In the genomic region with DNA sequence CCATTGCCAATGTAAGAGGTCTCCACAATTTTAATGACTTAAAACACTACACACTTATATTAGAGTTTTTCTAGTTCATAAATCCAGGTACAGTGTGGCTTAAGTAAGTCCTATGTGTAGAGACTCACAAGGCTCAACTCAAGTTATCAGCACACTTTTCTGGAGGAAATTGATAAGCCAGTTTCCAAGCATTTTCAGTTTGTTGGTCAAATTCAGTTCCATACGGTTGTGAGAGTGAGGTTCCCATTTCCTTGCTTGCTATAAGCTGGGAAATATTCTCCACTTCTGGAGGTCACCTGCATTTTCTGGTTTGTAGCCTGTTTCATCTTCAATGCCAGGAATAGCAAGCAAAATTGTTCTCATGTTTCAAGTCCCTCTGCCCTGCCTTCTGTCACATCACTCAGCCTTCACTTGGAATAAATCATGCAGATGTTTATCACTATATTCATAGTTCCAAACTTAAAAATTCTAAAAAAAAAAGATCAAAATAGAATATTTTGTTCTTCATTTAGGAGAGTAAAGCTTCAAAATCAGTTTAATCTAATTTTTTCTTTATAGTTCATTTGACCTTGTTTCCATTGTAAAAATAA, we compare ENCODE assay signal across 1 cellular context.
TF ChIP-seq lines count a peak whose summit lies in the region.

No MANE protein-coding gene starts in this region.

TF ChIP-seq in K562, 482 proteins besides CTCF, POLR2A, EP300 and RAD21 (continued from another document):
- TF ChIP-seq, protein P1, sequence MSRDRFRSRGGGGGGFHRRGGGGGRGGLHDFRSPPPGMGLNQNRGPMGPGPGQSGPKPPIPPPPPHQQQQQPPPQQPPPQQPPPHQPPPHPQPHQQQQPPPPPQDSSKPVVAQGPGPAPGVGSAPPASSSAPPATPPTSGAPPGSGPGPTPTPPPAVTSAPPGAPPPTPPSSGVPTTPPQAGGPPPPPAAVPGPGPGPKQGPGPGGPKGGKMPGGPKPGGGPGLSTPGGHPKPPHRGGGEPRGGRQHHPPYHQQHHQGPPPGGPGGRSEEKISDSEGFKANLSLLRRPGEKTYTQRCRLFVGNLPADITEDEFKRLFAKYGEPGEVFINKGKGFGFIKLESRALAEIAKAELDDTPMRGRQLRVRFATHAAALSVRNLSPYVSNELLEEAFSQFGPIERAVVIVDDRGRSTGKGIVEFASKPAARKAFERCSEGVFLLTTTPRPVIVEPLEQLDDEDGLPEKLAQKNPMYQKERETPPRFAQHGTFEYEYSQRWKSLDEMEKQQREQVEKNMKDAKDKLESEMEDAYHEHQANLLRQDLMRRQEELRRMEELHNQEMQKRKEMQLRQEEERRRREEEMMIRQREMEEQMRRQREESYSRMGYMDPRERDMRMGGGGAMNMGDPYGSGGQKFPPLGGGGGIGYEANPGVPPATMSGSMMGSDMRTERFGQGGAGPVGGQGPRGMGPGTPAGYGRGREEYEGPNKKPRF (IDR thresholded peaks at IDR 0.05; ENCODE audit: low read depth, low read length) = no peak
- TF ChIP-seq L3MBTL2 (IDR thresholded peaks at IDR 0.05) = no peak
- TF ChIP-seq SP2 (IDR thresholded peaks at IDR 0.05; ENCODE audit: extremely low read depth, low read depth, low read length, poor library complexity, severe bottlenecking) = no peak
- TF ChIP-seq, protein P2, sequence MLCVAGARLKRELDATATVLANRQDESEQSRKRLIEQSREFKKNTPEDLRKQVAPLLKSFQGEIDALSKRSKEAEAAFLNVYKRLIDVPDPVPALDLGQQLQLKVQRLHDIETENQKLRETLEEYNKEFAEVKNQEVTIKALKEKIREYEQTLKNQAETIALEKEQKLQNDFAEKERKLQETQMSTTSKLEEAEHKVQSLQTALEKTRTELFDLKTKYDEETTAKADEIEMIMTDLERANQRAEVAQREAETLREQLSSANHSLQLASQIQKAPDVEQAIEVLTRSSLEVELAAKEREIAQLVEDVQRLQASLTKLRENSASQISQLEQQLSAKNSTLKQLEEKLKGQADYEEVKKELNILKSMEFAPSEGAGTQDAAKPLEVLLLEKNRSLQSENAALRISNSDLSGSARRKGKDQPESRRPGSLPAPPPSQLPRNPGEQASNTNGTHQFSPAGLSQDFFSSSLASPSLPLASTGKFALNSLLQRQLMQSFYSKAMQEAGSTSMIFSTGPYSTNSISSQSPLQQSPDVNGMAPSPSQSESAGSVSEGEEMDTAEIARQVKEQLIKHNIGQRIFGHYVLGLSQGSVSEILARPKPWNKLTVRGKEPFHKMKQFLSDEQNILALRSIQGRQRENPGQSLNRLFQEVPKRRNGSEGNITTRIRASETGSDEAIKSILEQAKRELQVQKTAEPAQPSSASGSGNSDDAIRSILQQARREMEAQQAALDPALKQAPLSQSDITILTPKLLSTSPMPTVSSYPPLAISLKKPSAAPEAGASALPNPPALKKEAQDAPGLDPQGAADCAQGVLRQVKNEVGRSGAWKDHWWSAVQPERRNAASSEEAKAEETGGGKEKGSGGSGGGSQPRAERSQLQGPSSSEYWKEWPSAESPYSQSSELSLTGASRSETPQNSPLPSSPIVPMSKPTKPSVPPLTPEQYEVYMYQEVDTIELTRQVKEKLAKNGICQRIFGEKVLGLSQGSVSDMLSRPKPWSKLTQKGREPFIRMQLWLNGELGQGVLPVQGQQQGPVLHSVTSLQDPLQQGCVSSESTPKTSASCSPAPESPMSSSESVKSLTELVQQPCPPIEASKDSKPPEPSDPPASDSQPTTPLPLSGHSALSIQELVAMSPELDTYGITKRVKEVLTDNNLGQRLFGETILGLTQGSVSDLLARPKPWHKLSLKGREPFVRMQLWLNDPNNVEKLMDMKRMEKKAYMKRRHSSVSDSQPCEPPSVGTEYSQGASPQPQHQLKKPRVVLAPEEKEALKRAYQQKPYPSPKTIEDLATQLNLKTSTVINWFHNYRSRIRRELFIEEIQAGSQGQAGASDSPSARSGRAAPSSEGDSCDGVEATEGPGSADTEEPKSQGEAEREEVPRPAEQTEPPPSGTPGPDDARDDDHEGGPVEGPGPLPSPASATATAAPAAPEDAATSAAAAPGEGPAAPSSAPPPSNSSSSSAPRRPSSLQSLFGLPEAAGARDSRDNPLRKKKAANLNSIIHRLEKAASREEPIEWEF (CRISPR knock-in tag; IDR thresholded peaks at IDR 0.05) = no peak
- peak; percentile 78 for TF ChIP-seq ARID1B (IDR thresholded peaks at IDR 0.05)
- TF ChIP-seq, protein P3, sequence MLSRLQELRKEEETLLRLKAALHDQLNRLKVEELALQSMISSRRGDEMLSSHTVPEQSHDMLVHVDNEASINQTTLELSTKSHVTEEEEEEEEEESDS (CRISPR knock-in tag; IDR thresholded peaks at IDR 0.05) = no peak
- peak; percentile 91 for TF ChIP-seq MEIS2 (IDR thresholded peaks at IDR 0.05; ENCODE audit: partially characterized antibody)
- TF ChIP-seq, protein P4, sequence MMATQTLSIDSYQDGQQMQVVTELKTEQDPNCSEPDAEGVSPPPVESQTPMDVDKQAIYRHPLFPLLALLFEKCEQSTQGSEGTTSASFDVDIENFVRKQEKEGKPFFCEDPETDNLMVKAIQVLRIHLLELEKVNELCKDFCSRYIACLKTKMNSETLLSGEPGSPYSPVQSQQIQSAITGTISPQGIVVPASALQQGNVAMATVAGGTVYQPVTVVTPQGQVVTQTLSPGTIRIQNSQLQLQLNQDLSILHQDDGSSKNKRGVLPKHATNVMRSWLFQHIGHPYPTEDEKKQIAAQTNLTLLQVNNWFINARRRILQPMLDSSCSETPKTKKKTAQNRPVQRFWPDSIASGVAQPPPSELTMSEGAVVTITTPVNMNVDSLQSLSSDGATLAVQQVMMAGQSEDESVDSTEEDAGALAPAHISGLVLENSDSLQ (IDR thresholded peaks at IDR 0.05) = peak; percentile 84
- TF ChIP-seq NFATC3 (IDR thresholded peaks at IDR 0.05) = no peak
- TF ChIP-seq RBFOX2 (IDR thresholded peaks at IDR 0.05; ENCODE audit: low read depth, low read length) = no peak
- TF ChIP-seq BMI1 (IDR thresholded peaks at IDR 0.05; ENCODE audit: low read length) = no peak
- no peak for TF ChIP-seq EZH2 (IDR thresholded peaks at IDR 0.05; ENCODE audit: borderline replicate concordance, low read depth, low read length)
- TF ChIP-seq, protein P5, sequence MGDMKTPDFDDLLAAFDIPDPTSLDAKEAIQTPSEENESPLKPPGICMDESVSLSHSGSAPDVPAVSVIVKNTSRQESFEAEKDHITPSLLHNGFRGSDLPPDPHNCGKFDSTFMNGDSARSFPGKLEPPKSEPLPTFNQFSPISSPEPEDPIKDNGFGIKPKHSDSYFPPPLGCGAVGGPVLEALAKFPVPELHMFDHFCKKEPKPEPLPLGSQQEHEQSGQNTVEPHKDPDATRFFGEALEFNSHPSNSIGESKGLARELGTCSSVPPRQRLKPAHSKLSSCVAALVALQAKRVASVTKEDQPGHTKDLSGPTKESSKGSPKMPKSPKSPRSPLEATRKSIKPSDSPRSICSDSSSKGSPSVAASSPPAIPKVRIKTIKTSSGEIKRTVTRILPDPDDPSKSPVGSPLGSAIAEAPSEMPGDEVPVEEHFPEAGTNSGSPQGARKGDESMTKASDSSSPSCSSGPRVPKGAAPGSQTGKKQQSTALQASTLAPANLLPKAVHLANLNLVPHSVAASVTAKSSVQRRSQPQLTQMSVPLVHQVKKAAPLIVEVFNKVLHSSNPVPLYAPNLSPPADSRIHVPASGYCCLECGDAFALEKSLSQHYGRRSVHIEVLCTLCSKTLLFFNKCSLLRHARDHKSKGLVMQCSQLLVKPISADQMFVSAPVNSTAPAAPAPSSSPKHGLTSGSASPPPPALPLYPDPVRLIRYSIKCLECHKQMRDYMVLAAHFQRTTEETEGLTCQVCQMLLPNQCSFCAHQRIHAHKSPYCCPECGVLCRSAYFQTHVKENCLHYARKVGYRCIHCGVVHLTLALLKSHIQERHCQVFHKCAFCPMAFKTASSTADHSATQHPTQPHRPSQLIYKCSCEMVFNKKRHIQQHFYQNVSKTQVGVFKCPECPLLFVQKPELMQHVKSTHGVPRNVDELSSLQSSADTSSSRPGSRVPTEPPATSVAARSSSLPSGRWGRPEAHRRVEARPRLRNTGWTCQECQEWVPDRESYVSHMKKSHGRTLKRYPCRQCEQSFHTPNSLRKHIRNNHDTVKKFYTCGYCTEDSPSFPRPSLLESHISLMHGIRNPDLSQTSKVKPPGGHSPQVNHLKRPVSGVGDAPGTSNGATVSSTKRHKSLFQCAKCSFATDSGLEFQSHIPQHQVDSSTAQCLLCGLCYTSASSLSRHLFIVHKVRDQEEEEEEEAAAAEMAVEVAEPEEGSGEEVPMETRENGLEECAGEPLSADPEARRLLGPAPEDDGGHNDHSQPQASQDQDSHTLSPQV (IDR thresholded peaks at IDR 0.05) = 0 out of 2 replicates have a peak, but pooled peaks have one; percentile 22
- TF ChIP-seq RBM22 (IDR thresholded peaks at IDR 0.05; ENCODE audit: low read depth, low read length, poor library complexity, severe bottlenecking) = no peak
- TF ChIP-seq MBD2 (IDR thresholded peaks at IDR 0.05; ENCODE audit: borderline replicate concordance, low read depth) = no peak
- TF ChIP-seq, protein P6, sequence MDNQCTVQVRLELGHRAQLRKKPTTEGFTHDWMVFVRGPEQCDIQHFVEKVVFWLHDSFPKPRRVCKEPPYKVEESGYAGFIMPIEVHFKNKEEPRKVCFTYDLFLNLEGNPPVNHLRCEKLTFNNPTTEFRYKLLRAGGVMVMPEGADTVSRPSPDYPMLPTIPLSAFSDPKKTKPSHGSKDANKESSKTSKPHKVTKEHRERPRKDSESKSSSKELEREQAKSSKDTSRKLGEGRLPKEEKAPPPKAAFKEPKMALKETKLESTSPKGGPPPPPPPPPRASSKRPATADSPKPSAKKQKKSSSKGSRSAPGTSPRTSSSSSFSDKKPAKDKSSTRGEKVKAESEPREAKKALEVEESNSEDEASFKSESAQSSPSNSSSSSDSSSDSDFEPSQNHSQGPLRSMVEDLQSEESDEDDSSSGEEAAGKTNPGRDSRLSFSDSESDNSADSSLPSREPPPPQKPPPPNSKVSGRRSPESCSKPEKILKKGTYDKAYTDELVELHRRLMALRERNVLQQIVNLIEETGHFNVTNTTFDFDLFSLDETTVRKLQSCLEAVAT (IDR thresholded peaks at IDR 0.05) = no peak
- TF ChIP-seq CBFA2T3 (IDR thresholded peaks at IDR 0.05) = peak; percentile 38
- TF ChIP-seq ETV1 (tag; conservative IDR thresholded peaks at IDR 0.05; ENCODE audit: low read depth) = no peak
- no peak for TF ChIP-seq MCM2 (IDR thresholded peaks at IDR 0.05; ENCODE audit: low read depth)
- TF ChIP-seq MAFG (tag; conservative IDR thresholded peaks at IDR 0.05) = no peak
- 0 out of 2 replicates have a peak, but pooled peaks have one; percentile 15 for TF ChIP-seq SMARCE1 (IDR thresholded peaks at IDR 0.05)
- TF ChIP-seq TEAD4 (IDR thresholded peaks at IDR 0.05; ENCODE audit: low read length) = peak; percentile 24; the same call in 1 of the 2 replicates
- TF ChIP-seq TEAD4 (CRISPR knock-in tag; IDR thresholded peaks at IDR 0.05; ENCODE audit: borderline replicate concordance) = no peak
